In genomic region chr9:136501686-136502085, GRCh38 we compare ENCODE assay signal across 8 cellular contexts.
"Had no signal": no experiment of that assay in that cellular context is flagged by ENCODE, and none has a peak within 500 bp of the region (broad histone marks: within the 10 kb centered on the region; RNA-seq: fewer than 3 reads in every experiment).

No MANE protein-coding gene starts in this region.

- ATAC-seq: GM23338, HCT116 had no signal

- H3K4me3 Mint-ChIP-seq: GM23338, H9, HFFc6 had no signal

- H3K4me1 Mint-ChIP-seq: GM23338, H9 had no signal

- H3K27ac Mint-ChIP-seq: GM23338, H9, HFFc6 had no signal

- H3K9me3 Mint-ChIP-seq: GM23338, H9, HFFc6 had no signal

- H3K27ac ChIP-seq: GM23248 had no signal

- DNase-seq: GM23248, GOT3, H7, H9, HCEC 1CT, HFFc6 had no signal
